Comparison of ENCODE assay signal across 13 cellular contexts in genomic region chr15:77004189-77004588, GRCh38. TPM values are rescaled to one million over a fixed set of nuclear protein-coding genes. Genes with fewer than 3 reads are reported as not detected.
DNase-seq lines count a peak whose midpoint lies in the region; ATAC-seq and TF ChIP-seq lines count a peak whose summit lies in the region.
"Had no signal": no experiment of that assay in that cellular context is flagged by ENCODE, and none has a peak within 500 bp of the region (broad histone marks: within the 10 kb centered on the region; RNA-seq: fewer than 3 reads in every experiment).

No MANE protein-coding gene starts in this region.

- H3K27me3 Mint-ChIP-seq in activated naive CD4-positive, alpha-beta T cell treated with anti-CD3 and anti-CD28 coated beads for 36 hours (ENCODE audit: low read depth), result no peaks in the 10 kb centered on the region
- no peaks in the 10 kb centered on the region for H3K27me3 Mint-ChIP-seq in activated T-helper 1 cell treated with anti-CD3 and anti-CD28 coated beads, Interleukin-12 subunit alpha, Interleukin-12 subunit beta, Interleukin-2, Interleukin-4 antibody, amounts not matched to agents 30 ng/mL and 10 ng/mL and 1 ng/mL, durations not matched to agents 14 hours and 24 hours and 36 hours (ENCODE audit: insufficient read depth)

- H3K27ac Mint-ChIP-seq in activated naive CD4-positive, alpha-beta T cell treated with anti-CD3 and anti-CD28 coated beads for 36 hours, result peak overlapping the region; percentile 84
- H3K27ac Mint-ChIP-seq in activated T-helper 1 cell treated with anti-CD3 and anti-CD28 coated beads, Interleukin-12 subunit alpha, Interleukin-12 subunit beta, Interleukin-2, Interleukin-4 antibody, amounts not matched to agents 30 ng/mL and 10 ng/mL and 1 ng/mL, durations not matched to agents 14 hours and 24 hours and 36 hours, result peak overlapping the region; percentile 96

- H4K20me1 ChIP-seq in osteoblast (ENCODE audit: insufficient read depth, low read length), result no peaks in the 10 kb centered on the region

- peaks cover 76% of the 10 kb centered on the region for H3K4me1 Mint-ChIP-seq in activated naive CD4-positive, alpha-beta T cell treated with anti-CD3 and anti-CD28 coated beads for 36 hours (ENCODE audit: low read depth)
- peaks cover 84% of the 10 kb centered on the region for H3K4me1 Mint-ChIP-seq in activated T-helper 1 cell treated with anti-CD3 and anti-CD28 coated beads, Interleukin-12 subunit alpha, Interleukin-12 subunit beta, Interleukin-2, Interleukin-4 antibody, amounts not matched to agents 30 ng/mL and 10 ng/mL and 1 ng/mL, durations not matched to agents 14 hours and 24 hours and 36 hours (ENCODE audit: low read depth)

- ATAC-seq in right lobe of liver, result peak; percentile 45 to 64 (median 49)

- no peak for DNase-seq in activated naive CD4-positive, alpha-beta T cell treated with anti-CD3 and anti-CD28 coated beads for 36 hours
- no peak for DNase-seq in activated naive CD4-positive, alpha-beta T cell (lab: John Stamatoyannopoulos, UW)
- DNase-seq in activated T-helper 1 cell treated with anti-CD3 and anti-CD28 coated beads, Interleukin-12 subunit alpha, Interleukin-12 subunit beta, Interleukin-2, Interleukin-4 antibody, amounts not matched to agents 30 ng/mL and 10 ng/mL and 1 ng/mL, durations not matched to agents 14 hours and 24 hours and 36 hours (ENCODE audit: low spot score), result no peak
- DNase-seq in right lobe of liver (peak in 1 of 3 donors; percentile 73), transverse colon (peak; percentile 43), osteoblast (ENCODE audit: insufficient read length, low spot score, missing footprints) (no peak), AG08395 (ENCODE audit: low spot score) (no peak), HPDE6-E6E7 (ENCODE audit: extremely low spot score) (no peak)
- DNase-seq: NCI-H2081 treated with DMSO at 0.1 percent for 48 hours had no signal

- H3K36me3 Mint-ChIP-seq in activated naive CD4-positive, alpha-beta T cell treated with anti-CD3 and anti-CD28 coated beads for 36 hours (ENCODE audit: low read depth), result peaks cover 20% of the 10 kb centered on the region
- peaks cover 54% of the 10 kb centered on the region for H3K36me3 Mint-ChIP-seq in activated T-helper 1 cell treated with anti-CD3 and anti-CD28 coated beads, Interleukin-12 subunit alpha, Interleukin-12 subunit beta, Interleukin-2, Interleukin-4 antibody, amounts not matched to agents 30 ng/mL and 10 ng/mL and 1 ng/mL, durations not matched to agents 14 hours and 24 hours and 36 hours (ENCODE audit: low read depth)

- TF ChIP-seq CTCF in right lobe of liver (IDR thresholded peaks at IDR 0.05) (no peak), transverse colon (IDR thresholded peaks at IDR 0.05) (no peak), osteoblast (IDR thresholded peaks at IDR 0.05; ENCODE audit: extremely low read depth, low read depth, low read length) (no peak)

- H3K9me3 ChIP-seq in right lobe of liver (no peaks in the 10 kb centered on the region), transverse colon (no peaks in the 10 kb centered on the region), osteoblast (ENCODE audit: low read depth, low read length) (no peaks in the 10 kb centered on the region)

- H3K36me3 ChIP-seq in right lobe of liver, result no peaks in the 10 kb centered on the region
- H3K36me3 ChIP-seq in transverse colon, result no peaks in the 10 kb centered on the region
- no peaks in the 10 kb centered on the region for H3K36me3 ChIP-seq in osteoblast (ENCODE audit: insufficient read depth, low read length)

- no peaks in the 10 kb centered on the region for H3K9me3 Mint-ChIP-seq in activated naive CD4-positive, alpha-beta T cell treated with anti-CD3 and anti-CD28 coated beads for 36 hours
- no peaks in the 10 kb centered on the region for H3K9me3 Mint-ChIP-seq in activated T-helper 1 cell treated with anti-CD3 and anti-CD28 coated beads, Interleukin-12 subunit alpha, Interleukin-12 subunit beta, Interleukin-2, Interleukin-4 antibody, amounts not matched to agents 30 ng/mL and 10 ng/mL and 1 ng/mL, durations not matched to agents 14 hours and 24 hours and 36 hours

- H3K4me3 Mint-ChIP-seq in activated naive CD4-positive, alpha-beta T cell treated with anti-CD3 and anti-CD28 coated beads for 36 hours, result no peak overlapping the region
- peak overlapping the region; percentile 80 for H3K4me3 Mint-ChIP-seq in activated T-helper 1 cell treated with anti-CD3 and anti-CD28 coated beads, Interleukin-12 subunit alpha, Interleukin-12 subunit beta, Interleukin-2, Interleukin-4 antibody, amounts not matched to agents 30 ng/mL and 10 ng/mL and 1 ng/mL, durations not matched to agents 14 hours and 24 hours and 36 hours

- H3K4me2 ChIP-seq in osteoblast (ENCODE audit: insufficient read depth, low read length), result no peak overlapping the region
- H3K4me2 ChIP-seq: hepatocyte had no signal

- H3K27me3 ChIP-seq in right lobe of liver (no peaks in the 10 kb centered on the region), transverse colon (no peaks in the 10 kb centered on the region), osteoblast (ENCODE audit: insufficient read depth, low read length) (peaks cover 9% of the 10 kb centered on the region)
- H3K27me3 ChIP-seq: hepatocyte had no signal

- no peak overlapping the region for H2AFZ ChIP-seq in osteoblast (ENCODE audit: low read length)
- H2AFZ ChIP-seq: hepatocyte had no signal

- H3K27ac ChIP-seq in right lobe of liver (no peak overlapping the region), transverse colon (peak overlapping the region in 1 of 4 donors; percentile 28), osteoblast (ENCODE audit: low read depth, low read length) (no peak overlapping the region)
- H3K27ac ChIP-seq: hepatocyte had no signal

- WGBS in right lobe of liver (ENCODE audit: insufficient coverage, low coverage, low lambda C conversion rate, missing lambda C conversion rate), result 28% methylated on average over 3 of the region's 4 CpGs
- 77 to 78% methylated on average over 3 to 4 of the region's 4 CpGs for WGBS in transverse colon (ENCODE audit: low coverage in 1 of 2), 2 donors

- no peak overlapping the region for H3K4me3 ChIP-seq in right lobe of liver
- H3K4me3 ChIP-seq in transverse colon, result no peak overlapping the region
- no peak overlapping the region for H3K4me3 ChIP-seq in osteoblast (ENCODE audit: insufficient read depth, low read length)
- H3K4me3 ChIP-seq: coronary artery, hepatocyte had no signal

- TF ChIP-seq EP300 in transverse colon (IDR thresholded peaks at IDR 0.05; ENCODE audit: low read depth), result no peak

- no peaks in the 10 kb centered on the region for H3K79me2 ChIP-seq in osteoblast (ENCODE audit: insufficient read depth, low read length)
- H3K79me2 ChIP-seq: hepatocyte had no signal

- intact Hi-C loops in activated naive CD4-positive, alpha-beta T cell treated with anti-CD3 and anti-CD28 coated beads for 36 hours (cut with micrococcal nuclease), result no loop called here
- intact Hi-C loops in activated T-helper 1 cell treated with anti-CD3 and anti-CD28 coated beads, Interleukin-12 subunit alpha, Interleukin-12 subunit beta, Interleukin-2, Interleukin-4 antibody, amounts not matched to agents 30 ng/mL and 10 ng/mL and 1 ng/mL, durations not matched to agents 14 hours and 24 hours and 36 hours (cut with micrococcal nuclease), result loop anchor here (5.0 kb wide), 1 partner anchor 418 kb away; the partner anchor contains the start of genes HMG20A and PEAK1
- intact Hi-C loops in right lobe of liver (cut with DNase I) (no loop called here), transverse colon (cut with DNase I; ENCODE audit: low total_unique reads) (no loop called here)

- H3K4me1 ChIP-seq in right lobe of liver, result no peaks in the 10 kb centered on the region
- no peaks in the 10 kb centered on the region for H3K4me1 ChIP-seq in transverse colon
- H3K4me1 ChIP-seq in osteoblast (ENCODE audit: insufficient read depth, low read length), result no peaks in the 10 kb centered on the region

- no peak for TF ChIP-seq POLR2A in right lobe of liver (IDR thresholded peaks at IDR 0.05)
- no peak for TF ChIP-seq POLR2A in transverse colon (IDR thresholded peaks at IDR 0.05)

- in situ Hi-C loops in transverse colon (cut with MboI; ENCODE audit: low pct_ligation_motif_present in 1 of 4, low pct_unique_long_range_greater_than_20kb in 1 of 4, low sequenced_read_pairs in 3 of 4), result no loop called here

- CTCF ChIA-PET in activated naive CD4-positive, alpha-beta T cell treated with anti-CD3 and anti-CD28 coated beads for 36 hours (lab: Charles Lee), result no interaction called here

RNA-seq across cellular contexts. Expression of gene PSTPIP1, which starts 9.3 kb away (rescaled TPM):
- 100 to 1,000 TPM in 1 of 2 experiments, 10 to 100 TPM in 1; 94.2 to 102 TPM for total RNA-seq in activated naive CD4-positive, alpha-beta T cell treated with anti-CD3 and anti-CD28 coated beads for 36 hours
- total RNA-seq in activated T-helper 1 cell treated with anti-CD3 and anti-CD28 coated beads, Interleukin-12 subunit alpha, Interleukin-12 subunit beta, Interleukin-2, Interleukin-4 antibody, amounts not matched to agents 30 ng/mL and 10 ng/mL and 1 ng/mL, durations not matched to agents 14 hours and 24 hours and 36 hours, result 218 and 226 TPM in 2 replicates
- total RNA-seq in right lobe of liver (1 to 10 TPM; 1.2 to 4.9 (median 2.2) TPM), transverse colon (10 to 100 TPM in 1 of 4 donors, 1 to 10 TPM in 3; 1.4 to 35.2 (median 8.7) TPM), osteoblast (not detected in 2 replicates)
- total RNA-seq: hepatocyte, osteocyte, SK-MEL-5 had no signal
